Comparison of ENCODE assay signal across 1 cellular context in genomic region chr2:101823347-101823791, GRCh38.
TF ChIP-seq lines count a peak whose summit lies in the region.

No MANE protein-coding gene starts in this region.

TF ChIP-seq in GM23338, 12 proteins besides CTCF, POLR2A, EP300 and RAD21 (continued from another document):
- TF ChIP-seq ZNF462 (CRISPR knock-in tag; IDR thresholded peaks at IDR 0.05) (no peak), ZNF331 (CRISPR knock-in tag; IDR thresholded peaks at IDR 0.05; ENCODE audit: low read depth) (no peak), EZH2 (IDR thresholded peaks at IDR 0.05; ENCODE audit: low read depth, unreplicated experiment) (no peak), EZH2phosphoT487 (IDR thresholded peaks at IDR 0.05; ENCODE audit: unreplicated experiment) (no peak), CREB1 (CRISPR knock-in tag; IDR thresholded peaks at IDR 0.05; ENCODE audit: low read depth) (no peak), POLR2AphosphoS5 (IDR thresholded peaks at IDR 0.05; ENCODE audit: low read depth) (no peak), STAT1 (IDR thresholded peaks at IDR 0.05; ENCODE audit: unreplicated experiment) (no peak), JUNB (IDR thresholded peaks at IDR 0.05; ENCODE audit: unreplicated experiment) (no peak)
